ENCODE assay signal across 23 cellular contexts in genomic region chr18:41121116-41121826, GRCh38.
DNase-seq lines count a peak whose midpoint lies in the region; ATAC-seq, FAIRE-seq and TF ChIP-seq lines count a peak whose summit lies in the region.
"Had no signal": no experiment of that assay in that cellular context is flagged by ENCODE, and none has a peak within 500 bp of the region (broad histone marks: within the 10 kb centered on the region; RNA-seq: fewer than 3 reads in every experiment).

No MANE protein-coding gene starts in this region.

- intact Hi-C loops in heart left ventricle (cut with DNase I) (no loop called here), kidney (cut with DNase I) (no loop called here)

- no peak overlapping the region for H3K27ac ChIP-seq in fibroblast of lung (ENCODE audit: insufficient read depth, low read length)
- H3K27ac ChIP-seq in heart left ventricle, result no peak overlapping the region
- no peak overlapping the region for H3K27ac ChIP-seq in kidney (ENCODE audit: low read depth in 2 of 2, low read length in 2 of 2)
- H3K27ac ChIP-seq: BLaER1, ovary, Peyer's patch, uterus had no signal

- no peaks in the 10 kb centered on the region for H3K27me3 ChIP-seq in fibroblast of lung (ENCODE audit: control insufficient read depth, insufficient read depth, low read length)
- no peaks in the 10 kb centered on the region for H3K27me3 ChIP-seq in heart left ventricle
- H3K27me3 ChIP-seq: BLaER1, ovary, Peyer's patch, uterus had no signal

- H3K9ac ChIP-seq in fibroblast of lung (ENCODE audit: insufficient read depth, low read length) (no peak overlapping the region), kidney (ENCODE audit: low read length in 2 of 2) (no peak overlapping the region)
- H3K9ac ChIP-seq: BLaER1 had no signal

- DNase-seq in fibroblast of lung (ENCODE audit: low read depth in 2 of 2) (peak; percentile 87 to 91), retinal pigment epithelial cell (ENCODE audit: low read depth) (peak; percentile 71), heart left ventricle (no peak), GM10266 (ENCODE audit: extremely low spot score) (no peak), kidney (no peak), GM19238 (ENCODE audit: insufficient read length, low spot score) (no peak)
- DNase-seq: activated CD4-positive, alpha-beta memory T cell treated with anti-CD3 and anti-CD28 coated beads, Interleukin-2, amount 10 ng/mL, durations not matched to agents 7 days and 5 days; activated naive CD8-positive, alpha-beta T cell treated with anti-CD3 and anti-CD28 coated beads, Interleukin-2, amount 10 ng/mL, durations not matched to agents 7 days and 5 days; activated T-cell treated with anti-CD3 and anti-CD28 coated beads, Interleukin-2, amount 50 U/mL, for 72 hours; GOT3; hippocampal formation; left cardiac atrium; MM.1S; mucosa of descending colon; NCI-H187 treated with DMSO at 0.1 percent for 48 hours; NCI-H69; ovary; Peyer's patch; uterus had no signal

- H3K79me2 ChIP-seq in fibroblast of lung (ENCODE audit: control insufficient read depth, insufficient read depth, low read length), result no peaks in the 10 kb centered on the region

- TF ChIP-seq CTCF in fibroblast of lung (conservative IDR thresholded peaks at IDR 0.05 in 1 of 2, IDR thresholded peaks at IDR 0.05 in 1 of 2; ENCODE audit: low read depth in 1 of 2, low read length in 2 of 2) (no peak), retinal pigment epithelial cell (conservative IDR thresholded peaks at IDR 0.05; ENCODE audit: low read depth, low read length) (no peak), heart left ventricle (IDR thresholded peaks at IDR 0.05) (no peak), GM10266 (IDR thresholded peaks at IDR 0.05; ENCODE audit: control insufficient read depth, insufficient read depth, low read depth, missing control alignments) (no peak), kidney (IDR thresholded peaks at IDR 0.05; ENCODE audit: borderline replicate concordance, extremely low read depth, insufficient read depth) (no peak)

- H3K9me3 ChIP-seq in fibroblast of lung (ENCODE audit: control insufficient read depth, insufficient read depth, low read depth, low read length) (no peaks in the 10 kb centered on the region), heart left ventricle (peaks cover 0 to 6% (median 0%) of the 10 kb centered on the region in 12 donors), kidney (ENCODE audit: control insufficient read depth in 1 of 2, low read length in 2 of 2) (peaks cover 0 to 3% of the 10 kb centered on the region in 2 donors)
- H3K9me3 ChIP-seq: BLaER1, mucosa of descending colon, ovary, Peyer's patch, uterus had no signal

- H3K36me3 ChIP-seq in fibroblast of lung (ENCODE audit: control insufficient read depth, insufficient read depth, low read length), result no peaks in the 10 kb centered on the region
- H3K36me3 ChIP-seq in heart left ventricle, result no peaks in the 10 kb centered on the region
- no peaks in the 10 kb centered on the region for H3K36me3 ChIP-seq in kidney (ENCODE audit: control insufficient read depth in 1 of 2, insufficient read depth in 2 of 2, low read length in 2 of 2)
- H3K36me3 ChIP-seq: BLaER1, ovary, Peyer's patch, uterus had no signal

- TF ChIP-seq POLR2A in heart left ventricle (IDR thresholded peaks at IDR 0.05), result no peak

- H3K4me3 ChIP-seq in fibroblast of lung (replicated peaks in 1 of 4; ENCODE audit: control extremely low read depth in 1 of 4, insufficient read depth in 1 of 4, low read depth in 3 of 4, low read length in 4 of 4) (no peak overlapping the region), retinal pigment epithelial cell (ENCODE audit: low read length) (no peak overlapping the region), heart left ventricle (no peak overlapping the region), kidney (ENCODE audit: low read length in 2 of 2) (no peak overlapping the region)
- H3K4me3 ChIP-seq: BLaER1, mucosa of descending colon, ovary, Peyer's patch, uterus had no signal

- 65 to 78% (median 75%) methylated on average over 4 of the region's 4 CpGs for WGBS in heart left ventricle, 4 donors

- no peaks in the 10 kb centered on the region for H3K4me1 ChIP-seq in fibroblast of lung (ENCODE audit: control insufficient read depth, extremely low read depth, insufficient read depth, low read length)
- H3K4me1 ChIP-seq in heart left ventricle, result no peaks in the 10 kb centered on the region
- H3K4me1 ChIP-seq in kidney (ENCODE audit: control insufficient read depth in 1 of 2, insufficient read depth in 1 of 2, low read depth in 1 of 2, low read length in 2 of 2), result no peaks in the 10 kb centered on the region
- H3K4me1 ChIP-seq: BLaER1, Peyer's patch, uterus had no signal

- ATAC-seq in GM21717 (IDR thresholded peaks at IDR 0.05; ENCODE audit: unreplicated experiment) (peak; percentile 49), SK-N-SH treated with all-trans-retinoic acid at 6 μM for 48 hours (peak; percentile 99), heart left ventricle (no peak)
- ATAC-seq: activated T-cell treated with anti-CD3 and anti-CD28 coated beads, Interleukin-2, amount 50 U/mL, for 72 hours; left cardiac atrium; mucosa of descending colon had no signal

- H2AFZ ChIP-seq in fibroblast of lung (ENCODE audit: low read length), result no peak overlapping the region

- H3K4me2 ChIP-seq in fibroblast of lung (ENCODE audit: extremely low read depth, insufficient read depth, low read length), result no peak overlapping the region
- H3K4me2 ChIP-seq: BLaER1 had no signal

- FAIRE-seq in kidney (lab: Jason Lieb, UNC), result no peak
- FAIRE-seq: HTR-8/SVneo had no signal

- H4K20me1 ChIP-seq in fibroblast of lung (ENCODE audit: control insufficient read depth, extremely low read depth, insufficient read depth, low read length), result no peaks in the 10 kb centered on the region
- H4K20me1 ChIP-seq: BLaER1 had no signal

TF ChIP-seq in SK-N-SH treated with all-trans-retinoic acid at 6 μM for 48 hours, 23 proteins besides CTCF, POLR2A, EP300 and RAD21:
- TF ChIP-seq ZNF8 (CRISPR knock-in tag; IDR thresholded peaks at IDR 0.05) (no peak), ISL1 (CRISPR knock-in tag; IDR thresholded peaks at IDR 0.05) (peak; percentile 87), PATZ1 (CRISPR knock-in tag; IDR thresholded peaks at IDR 0.05; ENCODE audit: borderline replicate concordance) (peak; percentile 40; the same call in 1 of the 2 replicates)

Comparison
In these comparisons a context has a peak if more than half of its experiments do, and no peak if none do; other contexts are left out.
1. ATAC-seq: peak in GM21717 (single experiment) and SK-N-SH treated with all-trans-retinoic acid at 6 μM for 48 hours (single experiment); none in heart left ventricle (0 of 4).
2. DNase-seq: peak in fibroblast of lung (2 of 2) and retinal pigment epithelial cell (single experiment); none in heart left ventricle (0 of 5), GM10266 (single experiment), kidney (single experiment) and GM19238 (single experiment).